In the genomic region with DNA sequence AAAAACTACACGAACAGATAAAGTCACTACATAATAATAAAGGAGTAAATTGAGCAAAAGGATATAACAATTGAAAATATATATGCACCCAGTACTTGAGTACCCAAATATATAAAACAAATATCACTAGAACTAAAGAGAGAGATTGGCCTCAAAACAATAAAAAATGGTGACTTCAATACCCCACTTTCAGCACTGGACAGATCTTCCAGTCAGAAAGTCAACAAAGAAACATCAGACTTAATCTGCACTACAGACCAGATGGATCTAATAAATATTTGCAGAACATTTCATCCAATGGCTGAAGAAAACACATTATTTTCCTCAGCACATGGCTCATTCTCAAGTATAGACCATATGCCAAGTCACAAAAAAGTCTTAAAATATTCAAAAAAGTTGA, we compare ENCODE assay signal across 9 cellular contexts.
"Had no signal": no experiment of that assay in that cellular context is flagged by ENCODE, and none has a peak within 500 bp of the region (broad histone marks: within the 10 kb centered on the region; RNA-seq: fewer than 3 reads in every experiment).

No MANE protein-coding gene starts in this region.

- DNase-seq: IMR-90, KBM-7, KG1 had no signal

- ATAC-seq: HepG2, K562 had no signal

- H3K4me2 ChIP-seq: KMS-11 had no signal

- H3K4me1 Mint-ChIP-seq: IgD-negative memory B cell had no signal

- H3K27me3 Mint-ChIP-seq: IgD-negative memory B cell had no signal

- FAIRE-seq: HepG2, HTR-8/SVneo, K562 had no signal

- H3K27ac ChIP-seq: HL-60, KMS-11 had no signal

- H3K4me3 ChIP-seq: K562 had no signal
